1 cellular context compared by ENCODE assay signal in the genomic region with DNA sequence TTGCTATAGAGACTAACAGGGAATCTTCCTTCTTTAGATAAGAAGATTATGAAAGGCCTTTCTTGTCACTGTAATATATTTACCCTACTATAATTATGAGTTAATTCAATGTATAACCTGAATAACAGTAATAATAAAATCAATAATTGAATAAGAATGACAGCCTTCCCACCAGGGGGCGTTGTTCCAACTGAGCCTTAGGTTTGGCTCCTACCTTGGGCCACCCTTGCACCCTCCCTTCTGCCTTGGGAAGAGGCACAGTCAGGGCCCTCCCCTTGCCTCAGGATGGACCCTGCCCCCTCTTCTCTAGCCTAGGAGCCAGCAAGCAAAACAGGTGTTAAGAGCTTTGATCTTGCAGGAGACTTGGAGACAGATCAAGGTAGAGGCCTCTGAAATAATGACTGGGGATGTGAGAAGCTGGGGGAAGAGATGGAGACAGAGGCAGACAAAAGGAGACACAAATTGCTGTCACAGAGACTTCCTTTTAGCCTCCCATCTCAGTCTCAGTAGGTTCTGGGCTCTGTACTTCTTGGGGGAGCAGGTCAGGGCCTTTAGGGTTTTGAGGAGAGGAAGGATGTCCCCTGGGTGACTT.
TF ChIP-seq lines count a peak whose summit lies in the region.

No MANE protein-coding gene starts in this region.

TF ChIP-seq in GM12878, 131 proteins besides CTCF, POLR2A, EP300 and RAD21 (continued from another document):
- no peak for TF ChIP-seq RCOR1 (conservative IDR thresholded peaks at IDR 0.05; ENCODE audit: low read depth, low read length)
- TF ChIP-seq, protein P1, sequence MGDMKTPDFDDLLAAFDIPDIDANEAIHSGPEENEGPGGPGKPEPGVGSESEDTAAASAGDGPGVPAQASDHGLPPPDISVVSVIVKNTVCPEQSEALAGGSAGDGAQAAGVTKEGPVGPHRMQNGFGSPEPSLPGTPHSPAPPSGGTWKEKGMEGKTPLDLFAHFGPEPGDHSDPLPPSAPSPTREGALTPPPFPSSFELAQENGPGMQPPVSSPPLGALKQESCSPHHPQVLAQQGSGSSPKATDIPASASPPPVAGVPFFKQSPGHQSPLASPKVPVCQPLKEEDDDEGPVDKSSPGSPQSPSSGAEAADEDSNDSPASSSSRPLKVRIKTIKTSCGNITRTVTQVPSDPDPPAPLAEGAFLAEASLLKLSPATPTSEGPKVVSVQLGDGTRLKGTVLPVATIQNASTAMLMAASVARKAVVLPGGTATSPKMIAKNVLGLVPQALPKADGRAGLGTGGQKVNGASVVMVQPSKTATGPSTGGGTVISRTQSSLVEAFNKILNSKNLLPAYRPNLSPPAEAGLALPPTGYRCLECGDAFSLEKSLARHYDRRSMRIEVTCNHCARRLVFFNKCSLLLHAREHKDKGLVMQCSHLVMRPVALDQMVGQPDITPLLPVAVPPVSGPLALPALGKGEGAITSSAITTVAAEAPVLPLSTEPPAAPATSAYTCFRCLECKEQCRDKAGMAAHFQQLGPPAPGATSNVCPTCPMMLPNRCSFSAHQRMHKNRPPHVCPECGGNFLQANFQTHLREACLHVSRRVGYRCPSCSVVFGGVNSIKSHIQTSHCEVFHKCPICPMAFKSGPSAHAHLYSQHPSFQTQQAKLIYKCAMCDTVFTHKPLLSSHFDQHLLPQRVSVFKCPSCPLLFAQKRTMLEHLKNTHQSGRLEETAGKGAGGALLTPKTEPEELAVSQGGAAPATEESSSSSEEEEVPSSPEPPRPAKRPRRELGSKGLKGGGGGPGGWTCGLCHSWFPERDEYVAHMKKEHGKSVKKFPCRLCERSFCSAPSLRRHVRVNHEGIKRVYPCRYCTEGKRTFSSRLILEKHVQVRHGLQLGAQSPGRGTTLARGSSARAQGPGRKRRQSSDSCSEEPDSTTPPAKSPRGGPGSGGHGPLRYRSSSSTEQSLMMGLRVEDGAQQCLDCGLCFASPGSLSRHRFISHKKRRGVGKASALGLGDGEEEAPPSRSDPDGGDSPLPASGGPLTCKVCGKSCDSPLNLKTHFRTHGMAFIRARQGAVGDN (IDR thresholded peaks at IDR 0.05) = no peak
